ENCODE assay signal across 1 cellular context in genomic region chr16:78571880-78572279, GRCh38.
TF ChIP-seq lines count a peak whose summit lies in the region.

No MANE protein-coding gene starts in this region.

TF ChIP-seq in SK-N-SH, 30 proteins besides CTCF, POLR2A, EP300 and RAD21 (continued from another document):
- TF ChIP-seq, protein P1, sequence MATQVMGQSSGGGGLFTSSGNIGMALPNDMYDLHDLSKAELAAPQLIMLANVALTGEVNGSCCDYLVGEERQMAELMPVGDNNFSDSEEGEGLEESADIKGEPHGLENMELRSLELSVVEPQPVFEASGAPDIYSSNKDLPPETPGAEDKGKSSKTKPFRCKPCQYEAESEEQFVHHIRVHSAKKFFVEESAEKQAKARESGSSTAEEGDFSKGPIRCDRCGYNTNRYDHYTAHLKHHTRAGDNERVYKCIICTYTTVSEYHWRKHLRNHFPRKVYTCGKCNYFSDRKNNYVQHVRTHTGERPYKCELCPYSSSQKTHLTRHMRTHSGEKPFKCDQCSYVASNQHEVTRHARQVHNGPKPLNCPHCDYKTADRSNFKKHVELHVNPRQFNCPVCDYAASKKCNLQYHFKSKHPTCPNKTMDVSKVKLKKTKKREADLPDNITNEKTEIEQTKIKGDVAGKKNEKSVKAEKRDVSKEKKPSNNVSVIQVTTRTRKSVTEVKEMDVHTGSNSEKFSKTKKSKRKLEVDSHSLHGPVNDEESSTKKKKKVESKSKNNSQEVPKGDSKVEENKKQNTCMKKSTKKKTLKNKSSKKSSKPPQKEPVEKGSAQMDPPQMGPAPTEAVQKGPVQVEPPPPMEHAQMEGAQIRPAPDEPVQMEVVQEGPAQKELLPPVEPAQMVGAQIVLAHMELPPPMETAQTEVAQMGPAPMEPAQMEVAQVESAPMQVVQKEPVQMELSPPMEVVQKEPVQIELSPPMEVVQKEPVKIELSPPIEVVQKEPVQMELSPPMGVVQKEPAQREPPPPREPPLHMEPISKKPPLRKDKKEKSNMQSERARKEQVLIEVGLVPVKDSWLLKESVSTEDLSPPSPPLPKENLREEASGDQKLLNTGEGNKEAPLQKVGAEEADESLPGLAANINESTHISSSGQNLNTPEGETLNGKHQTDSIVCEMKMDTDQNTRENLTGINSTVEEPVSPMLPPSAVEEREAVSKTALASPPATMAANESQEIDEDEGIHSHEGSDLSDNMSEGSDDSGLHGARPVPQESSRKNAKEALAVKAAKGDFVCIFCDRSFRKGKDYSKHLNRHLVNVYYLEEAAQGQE (IDR thresholded peaks at IDR 0.05; ENCODE audit: low read depth, low read length), result no peak
- TF ChIP-seq YY1 (IDR thresholded peaks at IDR 0.05; ENCODE audit: low read depth), result no peak
- no peak for TF ChIP-seq ELF1 (IDR thresholded peaks at IDR 0.05)
- TF ChIP-seq, protein P2, sequence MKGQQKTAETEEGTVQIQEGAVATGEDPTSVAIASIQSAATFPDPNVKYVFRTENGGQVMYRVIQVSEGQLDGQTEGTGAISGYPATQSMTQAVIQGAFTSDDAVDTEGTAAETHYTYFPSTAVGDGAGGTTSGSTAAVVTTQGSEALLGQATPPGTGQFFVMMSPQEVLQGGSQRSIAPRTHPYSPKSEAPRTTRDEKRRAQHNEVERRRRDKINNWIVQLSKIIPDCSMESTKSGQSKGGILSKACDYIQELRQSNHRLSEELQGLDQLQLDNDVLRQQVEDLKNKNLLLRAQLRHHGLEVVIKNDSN (IDR thresholded peaks at IDR 0.05; ENCODE audit: borderline replicate concordance, low read depth), result no peak
- no peak for TF ChIP-seq POLR2AphosphoS5 (IDR thresholded peaks at IDR 0.05; ENCODE audit: low read depth, low read length)
- no peak for TF ChIP-seq FOXM1 (IDR thresholded peaks at IDR 0.05; ENCODE audit: low read depth)
- TF ChIP-seq RXRA (IDR thresholded peaks at IDR 0.05; ENCODE audit: borderline replicate concordance, low read depth), result no peak
- TF ChIP-seq IRF3 (IDR thresholded peaks at IDR 0.05; ENCODE audit: low read depth, low read length), result no peak
- no peak for TF ChIP-seq MXI1 (IDR thresholded peaks at IDR 0.05; ENCODE audit: low read depth, low read length)
- no peak for TF ChIP-seq TAF1 (IDR thresholded peaks at IDR 0.05; ENCODE audit: borderline replicate concordance, low read depth, low read length)
- TF ChIP-seq, protein P3, sequence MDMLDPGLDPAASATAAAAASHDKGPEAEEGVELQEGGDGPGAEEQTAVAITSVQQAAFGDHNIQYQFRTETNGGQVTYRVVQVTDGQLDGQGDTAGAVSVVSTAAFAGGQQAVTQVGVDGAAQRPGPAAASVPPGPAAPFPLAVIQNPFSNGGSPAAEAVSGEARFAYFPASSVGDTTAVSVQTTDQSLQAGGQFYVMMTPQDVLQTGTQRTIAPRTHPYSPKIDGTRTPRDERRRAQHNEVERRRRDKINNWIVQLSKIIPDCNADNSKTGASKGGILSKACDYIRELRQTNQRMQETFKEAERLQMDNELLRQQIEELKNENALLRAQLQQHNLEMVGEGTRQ (IDR thresholded peaks at IDR 0.05; ENCODE audit: borderline replicate concordance, low read depth, low read length), result no peak
TF ChIP-seq in SK-N-SH: peak in this region for 0.
